8 cellular contexts compared by ENCODE assay signal in the genomic region with DNA sequence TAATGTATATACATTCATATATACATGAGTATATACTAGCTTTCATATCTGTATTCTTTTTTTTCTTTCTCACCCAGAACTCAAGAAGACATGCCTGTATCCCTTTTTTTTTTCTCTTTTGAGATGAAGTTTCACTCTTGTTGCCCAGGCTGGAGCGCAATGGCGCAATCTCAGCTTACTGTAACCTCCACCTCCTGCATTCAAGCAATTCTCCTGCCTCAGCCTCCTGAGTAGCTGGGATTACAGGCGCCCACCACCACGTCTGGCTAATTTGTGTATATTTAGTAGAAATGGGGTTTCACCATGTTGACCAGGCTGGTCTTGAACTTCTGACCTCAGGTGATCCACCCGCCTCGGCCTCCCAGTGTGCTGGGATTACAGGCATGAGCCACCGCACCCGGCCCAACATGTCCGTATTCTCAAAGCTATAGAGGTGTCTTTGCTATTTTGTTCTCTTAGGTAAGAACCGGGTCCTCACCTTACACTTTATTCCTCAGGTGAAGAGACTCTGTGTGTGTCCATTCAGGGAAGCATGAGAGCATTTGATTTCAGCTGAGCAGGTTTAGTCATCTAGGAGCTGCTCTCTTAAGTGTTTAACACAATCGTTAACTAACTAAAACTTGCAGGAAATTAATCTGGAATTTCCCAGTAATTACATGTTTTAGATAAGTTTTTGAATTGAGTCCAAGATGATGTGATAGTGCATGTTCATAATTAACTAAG.
DNase-seq lines count a peak whose midpoint lies in the region; ATAC-seq and TF ChIP-seq lines count a peak whose summit lies in the region.
"Not testable (repeated sequence)": the region's sequence is repeated elsewhere in the genome, so short reads cannot be mapped to it uniquely, and the experiment has no call there.

No MANE protein-coding gene starts in this region.

- CTCF ChIA-PET in activated CD8-positive, alpha-beta T cell treated with anti-CD3 and anti-CD28 coated beads for 36 hours (lab: Charles Lee): interaction anchor here (0.7 to 5.7 kb wide), 47 partner anchors 9 to 263 kb away, joined by 3 to 78 read pairs (median 10); partner anchors contain the start of genes GHSR and TNFSF10
- CTCF ChIA-PET in MCF 10A (lab: Yijun Ruan, JAX): interaction anchor here (0.6 to 4.9 kb wide), 45 partner anchors 8 to 263 kb away, joined by 3 to 42 read pairs (median 6); partner anchors contain the start of gene TNFSF10

- H3K9me3 Mint-ChIP-seq in CD4-positive, CD25-positive, alpha-beta regulatory T cell; MCF 10A (ENCODE audit: unreplicated experiment): not testable (repeated sequence)
- peaks cover 11% of the 10 kb centered on the region for H3K9me3 Mint-ChIP-seq in activated CD8-positive, alpha-beta T cell treated with anti-CD3 and anti-CD28 coated beads for 36 hours

- H3K27ac ChIP-seq in CD4-positive, CD25-positive, alpha-beta regulatory T cell (ENCODE audit: insufficient read depth, low read length, poor library complexity, severe bottlenecking): not testable (repeated sequence)
- H3K27ac ChIP-seq in foreskin keratinocyte (peak overlapping the region; percentile 90), right lobe of liver (peak overlapping the region; percentile 80 to 95 (median 89)), prostate gland (peak overlapping the region; percentile 73 to 77), tibial nerve (peak overlapping the region; percentile 59 to 83 (median 71))

- 22% methylated on average over 11 of the region's 11 CpGs for WGBS in right lobe of liver (ENCODE audit: insufficient coverage, low coverage, low lambda C conversion rate, missing lambda C conversion rate)
- WGBS in prostate gland: 83% methylated on average over 11 of the region's 11 CpGs
- 82 to 89% methylated on average over 11 of the region's 11 CpGs for WGBS in tibial nerve, 2 donors

- not testable (repeated sequence) for H3K36me3 ChIP-seq in CD4-positive, CD25-positive, alpha-beta regulatory T cell (ENCODE audit: control insufficient read depth, insufficient read depth, low read length); right lobe of liver; prostate gland; tibial nerve

- BruUV-seq in MCF 10A (replicated peaks; lab: Mats Ljungman, UMichigan): not testable (repeated sequence)

- H3K4me1 Mint-ChIP-seq in CD4-positive, CD25-positive, alpha-beta regulatory T cell: peaks cover 23 to 53% (median 38%) of the 10 kb centered on the region in 4 donors
- peaks cover 60% of the 10 kb centered on the region for H3K4me1 Mint-ChIP-seq in activated CD8-positive, alpha-beta T cell treated with anti-CD3 and anti-CD28 coated beads for 36 hours (ENCODE audit: low read depth)
- H3K4me1 Mint-ChIP-seq in MCF 10A (ENCODE audit: insufficient read depth, unreplicated experiment): peaks cover 21% of the 10 kb centered on the region

- not testable (repeated sequence) for H3K27me3 Mint-ChIP-seq in CD4-positive, CD25-positive, alpha-beta regulatory T cell; activated CD8-positive, alpha-beta T cell treated with anti-CD3 and anti-CD28 coated beads for 36 hours; MCF 10A (ENCODE audit: insufficient read depth, unreplicated experiment)

- H3K4me1 ChIP-seq in CD4-positive, CD25-positive, alpha-beta regulatory T cell (ENCODE audit: control insufficient read depth, insufficient read depth, low read length, poor library complexity, severe bottlenecking): peaks cover 26% of the 10 kb centered on the region
- H3K4me1 ChIP-seq in foreskin keratinocyte (peaks cover 14% of the 10 kb centered on the region), right lobe of liver (peaks cover 0 to 21% (median 5%) of the 10 kb centered on the region in 4 donors), tibial nerve (peaks cover 0 to 20% (median 18%) of the 10 kb centered on the region in 4 donors)
- not testable (repeated sequence) for H3K4me1 ChIP-seq in prostate gland (replicated peaks)

- POLR2A ChIA-PET in activated CD8-positive, alpha-beta T cell treated with anti-CD3 and anti-CD28 coated beads for 36 hours (lab: Charles Lee): interaction anchor here (0.6 to 5.5 kb wide), 12 partner anchors 11 to 105 kb away, joined by 3 to 26 read pairs (median 4); no protein-coding TSS in a partner anchor
- POLR2A ChIA-PET in MCF 10A (lab: Yijun Ruan, JAX): interaction anchor here (0.6 to 3.7 kb wide), 15 partner anchors 8 to 84 kb away, joined by 3 to 45 read pairs (median 4); partner anchors contain the start of gene TNFSF10

- ATAC-seq in CD4-positive, CD25-positive, alpha-beta regulatory T cell (ENCODE audit: low read depth in 2 of 2); activated CD8-positive, alpha-beta T cell treated with anti-CD3 and anti-CD28 coated beads for 36 hours: not testable (repeated sequence)
- ATAC-seq in foreskin keratinocyte (peak; percentile 52), right lobe of liver (peak; percentile 47 to 68 (median 56))

- not testable (repeated sequence) for DNase-seq in CD4-positive, CD25-positive, alpha-beta regulatory T cell; activated CD8-positive, alpha-beta T cell treated with anti-CD3 and anti-CD28 coated beads for 36 hours; right lobe of liver; prostate gland (ENCODE audit: low spot score); tibial nerve (ENCODE audit: low spot score in 2 of 2)
- DNase-seq in NCI-H69 (lab: John Stamatoyannopoulos, UW) (peak; percentile 70), MCF 10A (ENCODE audit: unreplicated experiment) (peak; percentile 20), foreskin keratinocyte (peak; percentile 17 to 51)

- intact Hi-C loops in activated CD8-positive, alpha-beta T cell treated with anti-CD3 and anti-CD28 coated beads for 36 hours (cut with micrococcal nuclease): loop anchor here (5.0 kb wide), 1 partner anchor 43 kb away; no protein-coding TSS in a partner anchor
- intact Hi-C loops in MCF 10A (cut with micrococcal nuclease); right lobe of liver (cut with DNase I): not testable (repeated sequence)
- intact Hi-C loops in prostate gland (cut with DNase I): loop anchor here (5.0 kb wide), 1 partner anchor 108 kb away; no protein-coding TSS in a partner anchor

- TF ChIP-seq POLR2A in right lobe of liver (IDR thresholded peaks at IDR 0.05): peak; percentile 11
- not testable (repeated sequence) for TF ChIP-seq POLR2A in prostate gland (IDR thresholded peaks at IDR 0.05); tibial nerve (IDR thresholded peaks at IDR 0.05)

- H3K4me3 ChIP-seq in CD4-positive, CD25-positive, alpha-beta regulatory T cell (ENCODE audit: low read depth, low read length): peak overlapping the region; percentile 80
- H3K4me3 ChIP-seq in right lobe of liver (peak overlapping the region; percentile 8 to 47 (median 12)), tibial nerve (peak overlapping the region in 1 of 4 donors; percentile 0)
- not testable (repeated sequence) for H3K4me3 ChIP-seq in prostate gland

- TF ChIP-seq EP300 in tibial nerve (IDR thresholded peaks at IDR 0.05): not testable (repeated sequence)

- H3K36me3 Mint-ChIP-seq in CD4-positive, CD25-positive, alpha-beta regulatory T cell; MCF 10A (ENCODE audit: insufficient read depth, unreplicated experiment): not testable (repeated sequence)
- peaks cover 14% of the 10 kb centered on the region for H3K36me3 Mint-ChIP-seq in activated CD8-positive, alpha-beta T cell treated with anti-CD3 and anti-CD28 coated beads for 36 hours (ENCODE audit: low read depth)

- not testable (repeated sequence) for H3K9me3 ChIP-seq in CD4-positive, CD25-positive, alpha-beta regulatory T cell (ENCODE audit: control insufficient read depth in 2 of 2, low read length in 2 of 2); right lobe of liver; prostate gland; tibial nerve

- peak overlapping the region; percentile 61 to 96 (median 87) for H3K4me3 Mint-ChIP-seq in CD4-positive, CD25-positive, alpha-beta regulatory T cell
- peak overlapping the region; percentile 73 for H3K4me3 Mint-ChIP-seq in activated CD8-positive, alpha-beta T cell treated with anti-CD3 and anti-CD28 coated beads for 36 hours
- peak overlapping the region; percentile 20 for H3K4me3 Mint-ChIP-seq in MCF 10A (ENCODE audit: unreplicated experiment)

- H3K27ac Mint-ChIP-seq in CD4-positive, CD25-positive, alpha-beta regulatory T cell: peak overlapping the region; percentile 49 to 94 (median 73)
- H3K27ac Mint-ChIP-seq in activated CD8-positive, alpha-beta T cell treated with anti-CD3 and anti-CD28 coated beads for 36 hours: peak overlapping the region; percentile 27
- H3K27ac Mint-ChIP-seq in MCF 10A (ENCODE audit: low read depth, unreplicated experiment): peak overlapping the region; percentile 33

- not testable (repeated sequence) for TF ChIP-seq CTCF in activated CD8-positive, alpha-beta T cell treated with anti-CD3 and anti-CD28 coated beads for 36 hours (IDR thresholded peaks at IDR 0.05); MCF 10A (IDR thresholded peaks at IDR 0.05; ENCODE audit: unreplicated experiment); foreskin keratinocyte (conservative IDR thresholded peaks at IDR 0.05); right lobe of liver (IDR thresholded peaks at IDR 0.05); prostate gland (IDR thresholded peaks at IDR 0.05); tibial nerve (IDR thresholded peaks at IDR 0.05)

- not testable (repeated sequence) for H3K27me3 ChIP-seq in CD4-positive, CD25-positive, alpha-beta regulatory T cell (ENCODE audit: control insufficient read depth, insufficient read depth, low read length); foreskin keratinocyte; right lobe of liver; prostate gland (replicated peaks; ENCODE audit: insufficient read depth); tibial nerve

Comparison
In these comparisons a context has a peak if more than half of its experiments do, and no peak if none do; other contexts are left out.
1. H3K4me3 Mint-ChIP-seq: peak in every context shown above with its lines; median percentile 87 in CD4-positive, CD25-positive, alpha-beta regulatory T cell; 73 in activated CD8-positive, alpha-beta T cell treated with anti-CD3 and anti-CD28 coated beads for 36 hours; 20 in MCF 10A.